In genomic region chr14:91229743-91230200, GRCh38 we compare ENCODE assay signal across 8 cellular contexts. TPM values are rescaled to one million over a fixed set of nuclear protein-coding genes. Genes with fewer than 3 reads are reported as not detected.
DNase-seq lines count a peak whose midpoint lies in the region; ATAC-seq and TF ChIP-seq lines count a peak whose summit lies in the region.

No MANE protein-coding gene starts in this region.

- H3K9me3 ChIP-seq in mammary epithelial cell (replicated peaks; ENCODE audit: insufficient read depth, low read length) (no peaks in the 10 kb centered on the region), breast epithelium (peaks cover 0 to 28% of the 10 kb centered on the region in 2 donors), thymus (ENCODE audit: control insufficient read depth) (no peaks in the 10 kb centered on the region)

- in situ Hi-C loops in mammary epithelial cell (cut with MboI; ENCODE audit: low sequenced_read_pairs in 2 of 2) (no loop called here), brain microvascular endothelial cell (cut with HindIII; ENCODE audit: low pct_ligation_motif_present, low sequenced_read_pairs) (no loop called here)

- H4K20me1 ChIP-seq in mammary epithelial cell (ENCODE audit: insufficient read depth, low read length) = no peaks in the 10 kb centered on the region

- 55% methylated on average over 5 of the region's 6 CpGs for WGBS in mammary epithelial cell (ENCODE audit: low coverage, missing lambda C conversion rate)
- 3% methylated on average over 6 of the region's 6 CpGs for WGBS in thymus

- no peaks in the 10 kb centered on the region for H3K36me3 ChIP-seq in mammary epithelial cell (ENCODE audit: insufficient read depth, low read length)
- H3K36me3 ChIP-seq in breast epithelium = no peaks in the 10 kb centered on the region
- no peaks in the 10 kb centered on the region for H3K36me3 ChIP-seq in brain microvascular endothelial cell (replicated peaks)
- peaks cover 5% of the 10 kb centered on the region for H3K36me3 ChIP-seq in thymus (ENCODE audit: control insufficient read depth, insufficient read depth)

- no peak overlapping the region for H3K9ac ChIP-seq in mammary epithelial cell (ENCODE audit: insufficient read depth, low read length)

- H3K4me1 ChIP-seq in mammary epithelial cell (ENCODE audit: insufficient read depth, low read length) (peaks cover 27% of the 10 kb centered on the region), breast epithelium (no peaks in the 10 kb centered on the region), thymus (ENCODE audit: control insufficient read depth, insufficient read depth, low read length) (peaks cover 31% of the 10 kb centered on the region)

- H3K4me3 ChIP-seq in mammary epithelial cell (replicated peaks in 1 of 3; ENCODE audit: insufficient read depth in 1 of 3, low read depth in 2 of 3, low read length in 3 of 3) (no peak overlapping the region), breast epithelium (no peak overlapping the region), brain microvascular endothelial cell (ENCODE audit: low read depth, low read length) (no peak overlapping the region), thymus (ENCODE audit: low read length) (no peak overlapping the region)

- peak; percentile 64 for ATAC-seq in HG03064 (IDR thresholded peaks at IDR 0.05; ENCODE audit: low read depth, unreplicated experiment)

- H3K27ac ChIP-seq in mammary epithelial cell (ENCODE audit: insufficient read depth, low read depth, low read length) (no peak overlapping the region), breast epithelium (no peak overlapping the region), brain microvascular endothelial cell (peak overlapping the region; percentile 36), thymus (ENCODE audit: low read depth) (peak overlapping the region; percentile 82)

- DNase-seq in mammary epithelial cell (peak; percentile 71), breast epithelium (ENCODE audit: low spot score in 2 of 2) (no peak), SKM-1 treated with dmso at 0.1 percent for 144 hours (lab: John Stamatoyannopoulos, UW; ENCODE audit: unreplicated experiment) (peak; percentile 51), brain microvascular endothelial cell (peak; percentile 51), cerebellum (ENCODE audit: low spot score) (no peak), HEK293T (ENCODE audit: extremely low spot score) (no peak)

- no TSS peak for BruUV-seq in mammary epithelial cell (replicated peaks; lab: Mats Ljungman, UMichigan)

- intact Hi-C loops in mammary epithelial cell (cut with micrococcal nuclease) (no loop called here), breast epithelium (cut with DNase I; ENCODE audit: low total_unique reads) (no loop called here)

- H3K27me3 ChIP-seq in mammary epithelial cell (ENCODE audit: insufficient read depth, low read length) = no peaks in the 10 kb centered on the region
- no peaks in the 10 kb centered on the region for H3K27me3 ChIP-seq in breast epithelium
- no peaks in the 10 kb centered on the region for H3K27me3 ChIP-seq in brain microvascular endothelial cell (replicated peaks)
- H3K27me3 ChIP-seq in thymus (ENCODE audit: control insufficient read depth, insufficient read depth) = no peaks in the 10 kb centered on the region

- no peak overlapping the region for H3K4me2 ChIP-seq in mammary epithelial cell (ENCODE audit: insufficient read depth, low read depth, low read length)

- CTCF ChIA-PET in mammary epithelial cell (lab: Charles Lee; ENCODE audit: low non-redundant PET) (no interaction called here), HEK293T (lab: Yijun Ruan, JAX) (no interaction called here)

- H2AFZ ChIP-seq in mammary epithelial cell (ENCODE audit: low read depth, low read length) = no peak overlapping the region

- TF ChIP-seq POLR2A in breast epithelium (IDR thresholded peaks at IDR 0.05) = no peak

- TF ChIP-seq CTCF in mammary epithelial cell (conservative IDR thresholded peaks at IDR 0.05 in 1 of 2, IDR thresholded peaks at IDR 0.05 in 1 of 2; ENCODE audit: extremely low read depth in 1 of 2, insufficient read depth in 1 of 2, low read depth in 1 of 2, low read length in 2 of 2) (no peak), breast epithelium (IDR thresholded peaks at IDR 0.05) (no peak), brain microvascular endothelial cell (IDR thresholded peaks at IDR 0.05; ENCODE audit: low read depth, low read length, missing control alignments) (no peak)

- POLR2A ChIA-PET in HEK293T (lab: Yijun Ruan, JAX) = no interaction called here

- no peaks in the 10 kb centered on the region for H3K79me2 ChIP-seq in mammary epithelial cell (ENCODE audit: insufficient read depth, low read length)

- dilution Hi-C loops in mammary epithelial cell (cut with HindIII; ENCODE audit: low sequenced_read_pairs) = no loop called here

TF ChIP-seq in HEK293T, 16 proteins besides CTCF, POLR2A, EP300 and RAD21:
- TF ChIP-seq NFRKB (IDR thresholded peaks at IDR 0.05) = no peak
- TF ChIP-seq SUZ12 (IDR thresholded peaks at IDR 0.05) = no peak
- no peak for TF ChIP-seq ELF4 (IDR thresholded peaks at IDR 0.05)
- TF ChIP-seq PKNOX1 (IDR thresholded peaks at IDR 0.05) = no peak
- TF ChIP-seq LEF1 (IDR thresholded peaks at IDR 0.05; ENCODE audit: borderline replicate concordance) = no peak
- TF ChIP-seq FOXM1 (IDR thresholded peaks at IDR 0.05; ENCODE audit: borderline replicate concordance) = no peak
- no peak for TF ChIP-seq L3MBTL2 (conservative IDR thresholded peaks at IDR 0.05)
- no peak for TF ChIP-seq SP1 (IDR thresholded peaks at IDR 0.05)
- no peak for TF ChIP-seq BHLHE40 (IDR thresholded peaks at IDR 0.05; ENCODE audit: borderline replicate concordance)
- no peak for TF ChIP-seq CTBP1 (IDR thresholded peaks at IDR 0.05; ENCODE audit: borderline replicate concordance)
TF ChIP-seq in HEK293T: peak in this region for 0.

RNA-seq across cellular contexts. Expression of gene GPR68, which starts 14.7 kb away (rescaled TPM):
- total RNA-seq in mammary epithelial cell (under 1 TPM in 1 of 2 donors, not detected in 1; 0.83 TPM), breast epithelium (under 1 TPM; 0.32 to 0.66 (median 0.59) TPM), cerebellum (5.8 TPM)
- polyA plus RNA-seq in mammary epithelial cell (0.06 TPM), thymus (3.6 TPM)
- polyA minus RNA-seq in mammary epithelial cell = not detected

Comparison
In these comparisons a context has a peak if more than half of its experiments do, and no peak if none do; other contexts are left out.
1. DNase-seq: peak in mammary epithelial cell (single experiment), SKM-1 treated with dmso at 0.1 percent for 144 hours (single experiment) and brain microvascular endothelial cell (single experiment); none in breast epithelium (0 of 2), cerebellum (single experiment) and HEK293T (single experiment).
2. H3K27ac ChIP-seq: peak in brain microvascular endothelial cell (single experiment) and thymus (single experiment); none in mammary epithelial cell (single experiment) and breast epithelium (0 of 2).